In genomic region chr18:48345596-48345995, GRCh38 we compare ENCODE assay signal across 11 cellular contexts.
DNase-seq lines count a peak whose midpoint lies in the region; ATAC-seq, FAIRE-seq and TF ChIP-seq lines count a peak whose summit lies in the region.
"Had no signal": no experiment of that assay in that cellular context is flagged by ENCODE, and none has a peak within 500 bp of the region (broad histone marks: within the 10 kb centered on the region; RNA-seq: fewer than 3 reads in every experiment).

No MANE protein-coding gene starts in this region.

- H3K36me3 Mint-ChIP-seq in natural killer cell, result no peaks in the 10 kb centered on the region

- ATAC-seq in natural killer cell, result no peak
- no peak for ATAC-seq in HG02610 (IDR thresholded peaks at IDR 0.05; ENCODE audit: unreplicated experiment)

- WGBS in liver, result 84% methylated on average over 2 of the region's 2 CpGs

- no peak overlapping the region for H3K9ac ChIP-seq in liver (ENCODE audit: low read depth in 1 of 2, low read length in 2 of 2)

- H3K27ac Mint-ChIP-seq in natural killer cell, result no peak overlapping the region

- H3K4me1 Mint-ChIP-seq in natural killer cell, result no peaks in the 10 kb centered on the region

- DNase-seq in astrocyte of the cerebellum (ENCODE audit: low read depth) (no peak), GM19239 (ENCODE audit: insufficient read length, low spot score) (no peak), natural killer cell (no peak), NCI-H1436 (lab: John Stamatoyannopoulos, UW) (no peak)
- DNase-seq: activated CD4-positive, alpha-beta T cell treated with anti-CD3 and anti-CD28 coated beads for 48 hours; NCI-H1048 had no signal

- H3K4me3 ChIP-seq in astrocyte of the cerebellum (ENCODE audit: low read depth, low read length), result no peak overlapping the region
- H3K4me3 ChIP-seq in liver (ENCODE audit: low read depth in 1 of 3, low read length in 3 of 3), result no peak overlapping the region

- in situ Hi-C loops in astrocyte of the cerebellum (cut with HindIII; ENCODE audit: low sequenced_read_pairs), result no loop called here

- no peak for TF ChIP-seq EP300 in Ishikawa (IDR thresholded peaks at IDR 0.05; ENCODE audit: borderline replicate concordance)

- H3K9me3 Mint-ChIP-seq in natural killer cell, result no peaks in the 10 kb centered on the region
- H3K9me3 Mint-ChIP-seq: nephron had no signal

- intact Hi-C loops in natural killer cell (cut with micrococcal nuclease), result no loop called here

- H3K27ac ChIP-seq in C4-2B, result no peak overlapping the region
- no peak overlapping the region for H3K27ac ChIP-seq in liver (ENCODE audit: low read depth in 1 of 2, low read length in 2 of 2)

- no peaks in the 10 kb centered on the region for H3K36me3 ChIP-seq in liver (ENCODE audit: control insufficient read depth in 4 of 4, insufficient read depth in 3 of 4, low read depth in 1 of 4, low read length in 3 of 4)

- TF ChIP-seq CTCF in C4-2B (conservative IDR thresholded peaks at IDR 0.05), result peak; percentile 59
- peak; percentile 43 for TF ChIP-seq CTCF in astrocyte of the cerebellum (IDR thresholded peaks at IDR 0.05; ENCODE audit: low read depth, low read length, missing control alignments)
- TF ChIP-seq CTCF in liver (IDR thresholded peaks at IDR 0.05; ENCODE audit: low read depth, low read length, missing input control), result peak; percentile 41
- TF ChIP-seq CTCF in natural killer cell (IDR thresholded peaks at IDR 0.05), result no peak

- H3K27me3 ChIP-seq in liver (ENCODE audit: control insufficient read depth in 4 of 4, insufficient read depth in 4 of 4, low read length in 3 of 4), result no peaks in the 10 kb centered on the region

- H3K9me3 ChIP-seq in liver (ENCODE audit: control insufficient read depth in 4 of 4, low read length in 3 of 4), result no peaks in the 10 kb centered on the region

- FAIRE-seq in GM19239 (lab: Jason Lieb, UNC), result no peak

- H3K27me3 Mint-ChIP-seq in natural killer cell (ENCODE audit: low read depth in 2 of 2), result peaks cover 0 to 10% of the 10 kb centered on the region in 2 donors

- TF ChIP-seq RAD21 in Ishikawa (IDR thresholded peaks at IDR 0.05; ENCODE audit: low read depth) (peak; percentile 78), liver (IDR thresholded peaks at IDR 0.05) (peak; percentile 82 to 83)

- H3K4me1 ChIP-seq in liver (ENCODE audit: control insufficient read depth in 4 of 4, insufficient read depth in 4 of 4, low read length in 3 of 4), result peaks cover 0 to 10% (median 0%) of the 10 kb centered on the region in 4 donors

- no peak overlapping the region for H3K4me3 Mint-ChIP-seq in natural killer cell
- H3K4me3 Mint-ChIP-seq: nephron had no signal

TF ChIP-seq in Ishikawa, 13 proteins besides CTCF, POLR2A, EP300 and RAD21:
- no peak for TF ChIP-seq FOXM1 (IDR thresholded peaks at IDR 0.05; ENCODE audit: borderline replicate concordance, low read depth)

TF ChIP-seq in liver, 16 proteins besides CTCF, POLR2A, EP300 and RAD21:
- TF ChIP-seq YY1 (IDR thresholded peaks at IDR 0.05) (no peak), NR2F2 (IDR thresholded peaks at IDR 0.05) (no peak), FOXA1 (IDR thresholded peaks at IDR 0.05) (no peak), JUND (IDR thresholded peaks at IDR 0.05) (no peak), SP1 (IDR thresholded peaks at IDR 0.05) (no peak), RXRA (IDR thresholded peaks at IDR 0.05) (no peak), HNF4A (conservative IDR thresholded peaks at IDR 0.05) (no peak), FOXA2 (IDR thresholded peaks at IDR 0.05) (no peak), TAF1 (conservative IDR thresholded peaks at IDR 0.05) (no peak), MAX (IDR thresholded peaks at IDR 0.05) (no peak), HNF4G (IDR thresholded peaks at IDR 0.05) (no peak)
- TF ChIP-seq, protein P1, sequence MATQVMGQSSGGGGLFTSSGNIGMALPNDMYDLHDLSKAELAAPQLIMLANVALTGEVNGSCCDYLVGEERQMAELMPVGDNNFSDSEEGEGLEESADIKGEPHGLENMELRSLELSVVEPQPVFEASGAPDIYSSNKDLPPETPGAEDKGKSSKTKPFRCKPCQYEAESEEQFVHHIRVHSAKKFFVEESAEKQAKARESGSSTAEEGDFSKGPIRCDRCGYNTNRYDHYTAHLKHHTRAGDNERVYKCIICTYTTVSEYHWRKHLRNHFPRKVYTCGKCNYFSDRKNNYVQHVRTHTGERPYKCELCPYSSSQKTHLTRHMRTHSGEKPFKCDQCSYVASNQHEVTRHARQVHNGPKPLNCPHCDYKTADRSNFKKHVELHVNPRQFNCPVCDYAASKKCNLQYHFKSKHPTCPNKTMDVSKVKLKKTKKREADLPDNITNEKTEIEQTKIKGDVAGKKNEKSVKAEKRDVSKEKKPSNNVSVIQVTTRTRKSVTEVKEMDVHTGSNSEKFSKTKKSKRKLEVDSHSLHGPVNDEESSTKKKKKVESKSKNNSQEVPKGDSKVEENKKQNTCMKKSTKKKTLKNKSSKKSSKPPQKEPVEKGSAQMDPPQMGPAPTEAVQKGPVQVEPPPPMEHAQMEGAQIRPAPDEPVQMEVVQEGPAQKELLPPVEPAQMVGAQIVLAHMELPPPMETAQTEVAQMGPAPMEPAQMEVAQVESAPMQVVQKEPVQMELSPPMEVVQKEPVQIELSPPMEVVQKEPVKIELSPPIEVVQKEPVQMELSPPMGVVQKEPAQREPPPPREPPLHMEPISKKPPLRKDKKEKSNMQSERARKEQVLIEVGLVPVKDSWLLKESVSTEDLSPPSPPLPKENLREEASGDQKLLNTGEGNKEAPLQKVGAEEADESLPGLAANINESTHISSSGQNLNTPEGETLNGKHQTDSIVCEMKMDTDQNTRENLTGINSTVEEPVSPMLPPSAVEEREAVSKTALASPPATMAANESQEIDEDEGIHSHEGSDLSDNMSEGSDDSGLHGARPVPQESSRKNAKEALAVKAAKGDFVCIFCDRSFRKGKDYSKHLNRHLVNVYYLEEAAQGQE (IDR thresholded peaks at IDR 0.05), result no peak
